Comparison of ENCODE assay signal across 1 cellular context in the genomic region with DNA sequence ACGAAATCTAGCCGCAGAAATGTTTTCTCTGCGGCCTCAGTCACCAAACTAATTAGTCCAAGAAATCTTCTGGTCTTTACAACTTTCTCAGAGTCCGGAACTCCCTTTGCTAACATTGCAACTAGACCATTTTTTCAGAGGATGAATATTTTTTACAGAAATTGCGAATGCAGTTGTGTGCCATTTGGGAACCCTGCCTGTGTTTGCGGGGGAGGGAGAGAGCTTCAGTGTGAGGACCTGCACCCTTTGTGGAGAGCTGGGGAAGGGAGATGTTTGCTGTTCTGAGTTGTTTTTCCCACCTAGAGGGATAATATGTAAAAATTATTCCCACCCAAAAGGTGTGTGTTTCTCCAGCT.
TF ChIP-seq lines count a peak whose summit lies in the region.

No MANE protein-coding gene starts in this region.

TF ChIP-seq in endothelial cell of umbilical vein, 7 proteins besides CTCF, POLR2A, EP300 and RAD21 (continued from another document):
- TF ChIP-seq POLR2AphosphoS5 (IDR thresholded peaks at IDR 0.05; ENCODE audit: insufficient read depth, low read depth, low read length) (no peak), MAX (IDR thresholded peaks at IDR 0.05; ENCODE audit: insufficient read depth, insufficient read length) (no peak), FOS (IDR thresholded peaks at IDR 0.05; ENCODE audit: borderline replicate concordance, insufficient read depth, low read length) (no peak), GATA2 (IDR thresholded peaks at IDR 0.05; ENCODE audit: insufficient read depth, insufficient read length, low read depth, low read length) (no peak), MYC (IDR thresholded peaks at IDR 0.05; ENCODE audit: low read depth, low read length) (no peak)
TF ChIP-seq in endothelial cell of umbilical vein: peak in this region for 1.
